ENCODE assay signal across 15 cellular contexts in the genomic region with DNA sequence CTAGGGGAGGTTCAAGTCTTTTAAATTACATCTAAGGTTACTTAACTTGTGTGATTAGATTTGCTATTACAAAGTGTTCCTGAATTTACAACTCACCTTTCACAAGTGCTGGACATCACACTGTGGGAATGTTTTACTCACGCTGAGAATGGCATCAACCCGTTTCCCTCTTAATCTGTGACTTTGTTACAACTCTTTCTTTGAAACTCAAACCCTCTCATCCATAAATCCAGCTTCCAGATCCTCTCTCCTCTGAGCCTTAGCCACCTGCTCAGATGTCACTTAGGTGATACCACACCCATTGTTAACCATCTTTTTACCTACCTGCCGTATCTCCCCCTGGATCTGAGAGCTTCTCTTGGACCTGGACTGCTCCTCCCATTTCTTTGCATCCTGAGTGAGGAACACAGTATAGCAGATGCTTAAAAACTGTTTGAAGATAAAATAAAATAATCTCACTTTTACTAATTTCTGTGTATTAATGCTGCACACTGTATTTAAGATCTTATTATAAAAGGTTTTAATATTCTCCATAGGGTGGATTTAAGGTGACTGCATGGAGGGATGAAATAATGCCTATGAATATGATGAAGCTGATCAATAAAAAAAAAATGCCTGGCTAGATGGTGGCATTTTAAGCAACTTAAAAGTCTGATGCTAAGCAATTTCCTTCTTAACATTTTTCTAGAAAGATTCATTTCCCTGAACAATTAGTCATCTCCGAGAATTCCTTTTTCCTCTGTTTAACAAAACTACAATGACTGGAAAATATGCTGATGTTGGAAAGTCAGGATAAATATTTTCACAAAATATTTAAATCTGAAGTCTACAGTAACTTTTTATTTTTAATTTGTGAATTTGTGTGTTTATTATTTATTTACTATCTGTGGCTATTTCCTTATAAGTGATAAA. TPM values are rescaled to one million over a fixed set of nuclear protein-coding genes. Genes with fewer than 3 reads are reported as not detected.
DNase-seq lines count a peak whose midpoint lies in the region; ATAC-seq, FAIRE-seq and TF ChIP-seq lines count a peak whose summit lies in the region.
"Had no signal": no experiment of that assay in that cellular context is flagged by ENCODE, and none has a peak within 500 bp of the region (broad histone marks: within the 10 kb centered on the region; RNA-seq: fewer than 3 reads in every experiment).

No MANE protein-coding gene starts in this region.

- in situ Hi-C loops in Panc1 (cut with HindIII; ENCODE audit: low pct_unique_long_range_greater_than_20kb, low sequenced_read_pairs), result no loop called here

- no peak overlapping the region for H3K4ac ChIP-seq in mesenchymal stem cell (ENCODE audit: low read depth in 1 of 2, low read length in 2 of 2)

- no peak overlapping the region for H3K4me3 ChIP-seq in Panc1 (ENCODE audit: low read depth in 2 of 2, low read length in 2 of 2)
- no peak overlapping the region for H3K4me3 ChIP-seq in endodermal cell (ENCODE audit: low read length)
- H3K4me3 ChIP-seq in mesenchymal stem cell (ENCODE audit: insufficient read depth in 1 of 2, low read depth in 1 of 2, low read length in 2 of 2), result no peak overlapping the region
- H3K4me3 ChIP-seq in right cardiac atrium (ENCODE audit: low read length), result no peak overlapping the region
- H3K4me3 ChIP-seq: lower lobe of right lung, MG63, ovary had no signal

- no peak overlapping the region for H3K27ac ChIP-seq in Panc1 (ENCODE audit: low read length)
- H3K27ac ChIP-seq in endodermal cell (ENCODE audit: low read depth, low read length), result no peak overlapping the region
- H3K27ac ChIP-seq in mesenchymal stem cell (ENCODE audit: low read length, poor library complexity, severe bottlenecking), result no peak overlapping the region
- no peak overlapping the region for H3K27ac ChIP-seq in right cardiac atrium (ENCODE audit: low read length)
- H3K27ac ChIP-seq: lower lobe of right lung, ovary had no signal

- no peaks in the 10 kb centered on the region for H3K9me3 Mint-ChIP-seq in endodermal cell
- H3K9me3 Mint-ChIP-seq: CD4-positive, CD25-positive, alpha-beta regulatory T cell; stimulated activated naive B cell treated with anti-CD40 and anti-IgM and Interleukin-4, amounts not matched to agents 10 μg/mL and 1 μg/mL and 100 μg/mL, for 72 hours had no signal

- no peak overlapping the region for H3K27ac Mint-ChIP-seq in endodermal cell
- H3K27ac Mint-ChIP-seq: CD4-positive, CD25-positive, alpha-beta regulatory T cell; stimulated activated naive B cell treated with anti-CD40 and anti-IgM and Interleukin-4, amounts not matched to agents 10 μg/mL and 1 μg/mL and 100 μg/mL, for 72 hours had no signal

- H2BK12ac ChIP-seq in mesenchymal stem cell (ENCODE audit: low read length in 2 of 2), result no peak overlapping the region

- BruUV-seq in Panc1 (replicated peaks; lab: Mats Ljungman, UMichigan), result no TSS peak

- no peaks in the 10 kb centered on the region for H3K36me3 ChIP-seq in Panc1 (ENCODE audit: control insufficient read depth, insufficient read depth, low read length)
- H3K36me3 ChIP-seq in endodermal cell (ENCODE audit: control insufficient read depth, insufficient read depth, low read length), result no peaks in the 10 kb centered on the region
- no peaks in the 10 kb centered on the region for H3K36me3 ChIP-seq in mesenchymal stem cell (ENCODE audit: control insufficient read depth in 1 of 2, insufficient read depth in 2 of 2, low read depth in 1 of 2, low read length in 2 of 2)
- H3K36me3 ChIP-seq: lower lobe of right lung, MG63, ovary had no signal

- no peaks in the 10 kb centered on the region for H3K79me1 ChIP-seq in mesenchymal stem cell (replicated peaks; ENCODE audit: low read length, poor library complexity, severe bottlenecking)

- no peaks in the 10 kb centered on the region for H3K27me3 Mint-ChIP-seq in endodermal cell (ENCODE audit: insufficient read depth)

- intact Hi-C loops in Panc1 (cut with micrococcal nuclease; ENCODE audit: unreplicated experiment), result no loop called here
- intact Hi-C loops in right cardiac atrium (cut with DNase I), result no loop called here

- FAIRE-seq in GM12891 (lab: Jason Lieb, UNC), result no peak

- H2BK120ac ChIP-seq in mesenchymal stem cell (ENCODE audit: low read depth, low read length), result no peak overlapping the region

- H4K8ac ChIP-seq in mesenchymal stem cell (ENCODE audit: low read length), result no peak overlapping the region

- H3K4me1 Mint-ChIP-seq in endodermal cell, result no peaks in the 10 kb centered on the region
- H3K4me1 Mint-ChIP-seq: CD4-positive, CD25-positive, alpha-beta regulatory T cell; stimulated activated naive B cell treated with anti-CD40 and anti-IgM and Interleukin-4, amounts not matched to agents 10 μg/mL and 1 μg/mL and 100 μg/mL, for 72 hours had no signal

- no peak overlapping the region for H3K18ac ChIP-seq in mesenchymal stem cell (ENCODE audit: low read depth in 1 of 2, low read length in 2 of 2)

- no peaks in the 10 kb centered on the region for H3K9me3 ChIP-seq in Panc1 (ENCODE audit: control insufficient read depth, insufficient read depth, low read depth, low read length)
- no peaks in the 10 kb centered on the region for H3K9me3 ChIP-seq in endodermal cell (ENCODE audit: control insufficient read depth, low read length)
- H3K9me3 ChIP-seq in mesenchymal stem cell (ENCODE audit: control insufficient read depth, low read length), result no peaks in the 10 kb centered on the region
- H3K9me3 ChIP-seq in right cardiac atrium (ENCODE audit: control insufficient read depth, low read length), result no peaks in the 10 kb centered on the region
- H3K9me3 ChIP-seq: lower lobe of right lung, MG63, ovary had no signal

- H3K9ac ChIP-seq in endodermal cell (ENCODE audit: extremely low read depth, low read length, poor library complexity, severe bottlenecking), result no peak overlapping the region
- peak overlapping the region; percentile 51 for H3K9ac ChIP-seq in mesenchymal stem cell (ENCODE audit: low read length)

- WGBS in endodermal cell (ENCODE audit: insufficient coverage in 1 of 2, insufficient read length in 1 of 2), 2 experiments, result 76 to 88% methylated on average over 3 to 4 of the region's 4 CpGs
- 51% methylated on average over 3 of the region's 4 CpGs for WGBS in mesenchymal stem cell
- WGBS in right cardiac atrium, result 53% methylated on average over 4 of the region's 4 CpGs

- H2BK5ac ChIP-seq in mesenchymal stem cell (ENCODE audit: low read depth, low read length, poor library complexity, severe bottlenecking), result no peak overlapping the region

- H2AFZ ChIP-seq in mesenchymal stem cell (ENCODE audit: low read depth, low read length), result no peak overlapping the region

- H3K4me2 ChIP-seq in mesenchymal stem cell (ENCODE audit: low read length, poor library complexity, severe bottlenecking), result no peak overlapping the region

- no peak overlapping the region for H3K4me3 Mint-ChIP-seq in endodermal cell
- H3K4me3 Mint-ChIP-seq: stimulated activated naive B cell treated with anti-CD40 and anti-IgM and Interleukin-4, amounts not matched to agents 10 μg/mL and 1 μg/mL and 100 μg/mL, for 72 hours had no signal

- H3K14ac ChIP-seq in mesenchymal stem cell (ENCODE audit: low read length in 2 of 2), result no peak overlapping the region

- no peak overlapping the region for H4K91ac ChIP-seq in mesenchymal stem cell (ENCODE audit: low read length)

- H2BK15ac ChIP-seq in mesenchymal stem cell (ENCODE audit: low read depth, poor library complexity, severe bottlenecking), result no peak overlapping the region

- H3K23ac ChIP-seq in mesenchymal stem cell (ENCODE audit: low read length in 2 of 2), result no peak overlapping the region

- CTCF ChIA-PET in Panc1 (lab: Charles Lee), result no interaction called here

- no peak overlapping the region for H2AK5ac ChIP-seq in mesenchymal stem cell (ENCODE audit: low read length, severe bottlenecking)

- ATAC-seq in Panc1 (0 out of 2 replicates have a peak, but pooled peaks have one; percentile 42), right cardiac atrium (no peak), GM19467 (IDR thresholded peaks at IDR 0.05; ENCODE audit: unreplicated experiment) (no peak), HG03097 (IDR thresholded peaks at IDR 0.05; ENCODE audit: low FRiP score, unreplicated experiment) (no peak)
- ATAC-seq: lower lobe of right lung; stimulated activated naive B cell treated with anti-CD40 and anti-IgM and Interleukin-4, amounts not matched to agents 10 μg/mL and 1 μg/mL and 100 μg/mL, for 72 hours had no signal

- POLR2A ChIA-PET in Panc1 (lab: Charles Lee), result no interaction called here

- no peak for TF ChIP-seq POLR2A in GM12891 (IDR thresholded peaks at IDR 0.05; ENCODE audit: low read depth, low read length)

- no peaks in the 10 kb centered on the region for H3K36me3 Mint-ChIP-seq in endodermal cell (ENCODE audit: low read depth)
- H3K36me3 Mint-ChIP-seq: CD4-positive, CD25-positive, alpha-beta regulatory T cell; stimulated activated naive B cell treated with anti-CD40 and anti-IgM and Interleukin-4, amounts not matched to agents 10 μg/mL and 1 μg/mL and 100 μg/mL, for 72 hours had no signal

- peak; percentile 70 for DNase-seq in EL
- no peak for DNase-seq in Panc1 (ENCODE audit: low read depth, low spot score)
- DNase-seq in endodermal cell, result peak; percentile 43
- DNase-seq in mesenchymal stem cell, result peak; percentile 40
- no peak for DNase-seq in right cardiac atrium
- no peak for DNase-seq in GM12891 (ENCODE audit: insufficient read length, low spot score)
- DNase-seq: activated CD4-positive, CD25-positive, alpha-beta regulatory T cell; CD4-positive, CD25-positive, alpha-beta regulatory T cell; lower lobe of right lung; ovary; stimulated activated CD4-positive, alpha-beta T cell treated with anti-CD3 and anti-CD28 coated beads, Interleukin-2, amount 100 ng/mL, for 24 hours; stimulated activated naive B cell treated with anti-CD40 and anti-IgM and Interleukin-4, amounts not matched to agents 10 μg/mL and 1 μg/mL and 100 μg/mL, for 72 hours had no signal

- H3K4me1 ChIP-seq in Panc1 (ENCODE audit: control insufficient read depth, insufficient read depth, low read length), result no peaks in the 10 kb centered on the region
- no peaks in the 10 kb centered on the region for H3K4me1 ChIP-seq in endodermal cell (ENCODE audit: control insufficient read depth, insufficient read depth, low read length)
- H3K4me1 ChIP-seq in mesenchymal stem cell (ENCODE audit: control insufficient read depth, insufficient read depth, low read depth, low read length), result no peaks in the 10 kb centered on the region
- H3K4me1 ChIP-seq in right cardiac atrium (ENCODE audit: control insufficient read depth, insufficient read depth, low read length), result no peaks in the 10 kb centered on the region
- H3K4me1 ChIP-seq: lower lobe of right lung had no signal

- H3K27me3 ChIP-seq in Panc1 (ENCODE audit: control insufficient read depth, insufficient read depth, low read length), result no peaks in the 10 kb centered on the region
- H3K27me3 ChIP-seq in endodermal cell (ENCODE audit: control insufficient read depth, insufficient read depth, low read length, poor library complexity, severe bottlenecking), result no peaks in the 10 kb centered on the region
- H3K27me3 ChIP-seq in mesenchymal stem cell (ENCODE audit: control insufficient read depth in 1 of 2, insufficient read depth in 1 of 2, low read length in 2 of 2), result no peaks in the 10 kb centered on the region
- no peaks in the 10 kb centered on the region for H3K27me3 ChIP-seq in right cardiac atrium (ENCODE audit: control insufficient read depth, insufficient read depth)
- H3K27me3 ChIP-seq: MG63, ovary had no signal

- no peak for TF ChIP-seq CTCF in Panc1 (IDR thresholded peaks at IDR 0.05)
- no peak for TF ChIP-seq CTCF in endodermal cell (conservative IDR thresholded peaks at IDR 0.05)

RNA-seq across cellular contexts. Expression of a gene that starts 39.1 kb away (rescaled TPM):
- total RNA-seq in Panc1 (2021; ENCODE audit: unreplicated experiment) (620 TPM), endodermal cell (100 to 1,000 TPM; 711 to 829 TPM), right cardiac atrium (100 to 1,000 TPM; 352 to 471 (median 401) TPM)
- polyA plus RNA-seq in Panc1 (2012; ENCODE audit: insufficient read length), result 300 TPM
- 1,267 TPM for polyA plus RNA-seq in endodermal cell (2013, experiment 1 of 2)
- 1,250 TPM for polyA plus RNA-seq in endodermal cell (2013, experiment 2 of 2)
- polyA plus RNA-seq in mesenchymal stem cell (2013, experiment 1 of 2), result 781 TPM
- 820 TPM for polyA plus RNA-seq in mesenchymal stem cell (2013, experiment 2 of 2)
- polyA plus RNA-seq in right cardiac atrium, result 335 TPM
- polyA plus RNA-seq in GM12891 (2012; ENCODE audit: low read depth, missing spikeins), result 723 TPM

Comparison
In these comparisons a context has a peak if more than half of its experiments do, and no peak if none do; other contexts are left out.
1. DNase-seq: peak in EL (single experiment), endodermal cell (single experiment) and mesenchymal stem cell (single experiment); none in Panc1 (single experiment), right cardiac atrium (0 of 3) and GM12891 (single experiment).